Comparison of ENCODE assay signal across 1 cellular context in genomic region chr6:53309897-53310291, GRCh38.
TF ChIP-seq lines count a peak whose summit lies in the region.

No MANE protein-coding gene starts in this region.

TF ChIP-seq in GM23338, 12 proteins besides CTCF, POLR2A, EP300 and RAD21 (continued from another document):
- no peak for TF ChIP-seq ZNF462 (CRISPR knock-in tag; IDR thresholded peaks at IDR 0.05)
- no peak for TF ChIP-seq REST (IDR thresholded peaks at IDR 0.05; ENCODE audit: unreplicated experiment)
- TF ChIP-seq ETS1 (IDR thresholded peaks at IDR 0.05), result no peak
- no peak for TF ChIP-seq ZNF114 (CRISPR knock-in tag; IDR thresholded peaks at IDR 0.05)
